In the genomic region with DNA sequence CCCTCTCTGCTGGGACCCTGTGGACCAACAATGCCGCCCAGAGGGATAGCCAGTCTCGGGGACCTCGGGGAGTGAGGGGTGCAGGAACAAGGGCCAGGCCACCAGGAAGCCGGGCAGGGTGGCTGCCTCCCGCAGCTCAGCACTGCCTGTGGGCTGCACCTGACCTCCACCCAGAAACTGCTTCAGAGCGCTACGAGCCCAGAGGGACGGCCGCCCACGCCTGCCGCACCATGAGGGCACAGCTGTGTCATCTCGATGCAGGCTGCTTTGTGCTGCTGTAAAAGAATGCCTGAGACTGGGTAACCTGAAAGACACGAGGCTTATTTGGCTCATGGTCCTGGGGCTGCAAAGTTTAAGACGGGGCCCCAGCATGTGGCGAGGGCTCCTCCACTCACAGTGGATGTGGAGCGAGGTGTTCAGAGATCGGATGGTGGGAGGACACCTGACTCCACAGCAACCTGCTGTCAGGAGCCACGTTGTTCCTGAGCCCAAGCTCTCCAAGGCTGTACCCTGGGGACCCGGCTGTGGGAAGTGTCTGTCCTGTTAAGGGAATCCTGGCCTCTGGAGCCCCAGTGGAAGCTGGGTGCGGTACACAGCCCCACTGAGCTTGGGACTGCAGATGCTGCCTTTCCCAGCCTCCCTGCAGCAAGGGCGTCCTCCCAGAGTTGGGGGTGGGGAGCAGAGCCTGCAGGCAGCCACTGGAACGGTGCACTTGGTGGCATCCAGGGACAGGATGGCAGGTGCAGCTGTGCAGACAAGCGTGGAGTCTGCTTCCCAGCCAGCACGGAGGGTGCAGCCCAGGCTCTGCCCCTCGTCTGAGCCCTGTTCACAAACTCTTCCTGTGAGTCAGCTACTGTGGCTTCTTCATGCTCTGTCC, we compare ENCODE assay signal across 16 cellular contexts. TPM values are rescaled to one million over a fixed set of nuclear protein-coding genes. Genes with fewer than 3 reads are reported as not detected.
A peak's percentile ranks its signal among the peaks of the same experiment; 100 is the strongest.
DNase-seq lines count a peak whose midpoint lies in the region; ATAC-seq, FAIRE-seq and TF ChIP-seq lines count a peak whose summit lies in the region.
"Had no signal": no experiment of that assay in that cellular context is flagged by ENCODE, and none has a peak within 500 bp of the region (broad histone marks: within the 10 kb centered on the region; RNA-seq: fewer than 3 reads in every experiment).

No MANE protein-coding gene starts in this region.

- FAIRE-seq in HepG2 (lab: Jason Lieb, UNC), result no peak
- FAIRE-seq: D721Med had no signal

- intact Hi-C loops in HepG2 (cut with micrococcal nuclease; ENCODE audit: unreplicated experiment), result no loop called here
- intact Hi-C loops in right lobe of liver (cut with DNase I), result no loop called here
- intact Hi-C loops in esophagus squamous epithelium (cut with DNase I), result no loop called here

- no peak overlapping the region for H3K27ac ChIP-seq in HepG2 (ENCODE audit: extremely low read length, insufficient read depth, low read length)
- H3K27ac ChIP-seq in right lobe of liver, result no peak overlapping the region
- H3K27ac ChIP-seq in esophagus squamous epithelium, result no peak overlapping the region
- H3K27ac ChIP-seq: heart left ventricle, ovary had no signal

- ATAC-seq in HepG2 (no peak; the same call in 2 of the 3 replicates), right lobe of liver (no peak), HG03457 (IDR thresholded peaks at IDR 0.05; ENCODE audit: unreplicated experiment) (no peak), HG02981 (IDR thresholded peaks at IDR 0.05; ENCODE audit: unreplicated experiment) (no peak), HG03342 (IDR thresholded peaks at IDR 0.05; ENCODE audit: unreplicated experiment) (no peak)

- 92% methylated on average over 15 of the region's 25 CpGs for WGBS in HepG2 (ENCODE audit: low lambda C conversion rate)
- no CpG with 5 or more reads among the region's 25 CpGs for WGBS in right lobe of liver (ENCODE audit: insufficient coverage, low coverage, low lambda C conversion rate, missing lambda C conversion rate)
- 82% methylated on average over 7 of the region's 25 CpGs; no CpG with 5 or more reads in 1 of the 2 donors for WGBS in esophagus squamous epithelium, 2 donors

- TF ChIP-seq RAD21 in HepG2 (CRISPR knock-in tag; IDR thresholded peaks at IDR 0.05), result no peak

- DNase-seq in HepG2 (ENCODE audit: low spot score), result no peak
- no peak for DNase-seq in right lobe of liver
- DNase-seq in NCI-H2171 (lab: John Stamatoyannopoulos, UW), result peak; percentile 98
- peak; percentile 72 for DNase-seq in kidney tubule cell (ENCODE audit: low spot score)
- no peak for DNase-seq in esophagus squamous epithelium (lab: John Stamatoyannopoulos, UW)
- DNase-seq: activated CD4-positive, alpha-beta T cell treated with anti-CD3 and anti-CD28 coated beads, Interleukin-2, amount 50 U/mL, for 48 hours; amygdala; NCI-H2227 treated with DMSO at 0.1 percent for 48 hours; ovary; SK-N-SH had no signal

- no peaks in the 10 kb centered on the region for H4K20me1 ChIP-seq in HepG2 (ENCODE audit: insufficient read depth, low read length)

- no peak for TF ChIP-seq CTCF in HepG2 (CRISPR knock-in tag; IDR thresholded peaks at IDR 0.05)
- no peak for TF ChIP-seq CTCF in right lobe of liver (IDR thresholded peaks at IDR 0.05)
- TF ChIP-seq CTCF in esophagus squamous epithelium (IDR thresholded peaks at IDR 0.05), result no peak

- CTCF ChIA-PET in HepG2 (lab: Yijun Ruan, JAX; ENCODE audit: low intra/inter-chr PET ratio, low total read pairs), result no interaction called here

- H3K79me2 ChIP-seq in HepG2 (ENCODE audit: insufficient read depth, low read length), result no peaks in the 10 kb centered on the region

- TF ChIP-seq POLR2A in HepG2 (IDR thresholded peaks at IDR 0.05; ENCODE audit: insufficient read depth in 1 of 2, low read depth in 2 of 2, low read length in 2 of 2), result no peak
- TF ChIP-seq POLR2A in right lobe of liver (IDR thresholded peaks at IDR 0.05), result no peak
- TF ChIP-seq POLR2A in esophagus squamous epithelium (IDR thresholded peaks at IDR 0.05), result no peak

- TF ChIP-seq EP300 in HepG2 (IDR thresholded peaks at IDR 0.05; ENCODE audit: low read depth in 2 of 2, low read length in 2 of 2), result no peak
- no peak for TF ChIP-seq EP300 in HepG2 (CRISPR knock-in tag; IDR thresholded peaks at IDR 0.05; ENCODE audit: borderline replicate concordance)

- in situ Hi-C loops in HepG2 (cut with HindIII; ENCODE audit: extremely low pct_ligation_motif_present, low pct_unique_long_range_greater_than_20kb), result no loop called here

- H2AFZ ChIP-seq in HepG2 (ENCODE audit: low read length), result no peak overlapping the region

- H3K4me2 ChIP-seq in HepG2 (ENCODE audit: low read depth, low read length), result no peak overlapping the region
- H3K4me2 ChIP-seq: SK-N-SH had no signal

- POLR2A ChIA-PET in HepG2 (lab: Yijun Ruan, JAX), result no interaction called here

- H3K27me3 ChIP-seq in HepG2 (ENCODE audit: control insufficient read depth in 1 of 2, insufficient read depth in 2 of 2, low read length in 2 of 2), result no peaks in the 10 kb centered on the region
- H3K27me3 ChIP-seq in right lobe of liver, result no peaks in the 10 kb centered on the region
- no peaks in the 10 kb centered on the region for H3K27me3 ChIP-seq in esophagus squamous epithelium
- H3K27me3 ChIP-seq: heart left ventricle, ovary had no signal

- no peaks in the 10 kb centered on the region for H3K9me3 ChIP-seq in HepG2 (ENCODE audit: low read length)
- no peaks in the 10 kb centered on the region for H3K9me3 ChIP-seq in right lobe of liver
- H3K9me3 ChIP-seq in esophagus squamous epithelium, result no peaks in the 10 kb centered on the region
- H3K9me3 ChIP-seq: heart left ventricle, ovary, SK-N-SH had no signal

- BruUV-seq in HepG2 (replicated peaks; lab: Mats Ljungman, UMichigan), result no TSS peak

- H3K36me3 ChIP-seq in HepG2 (replicated peaks in 1 of 2; ENCODE audit: control insufficient read depth in 1 of 2, insufficient read depth in 2 of 2, low read length in 2 of 2), result peaks cover 13 to 36% of the 10 kb centered on the region in 2 experiments; a peak in 4 of 5 replicates
- peaks cover 0 to 25% (median 0%) of the 10 kb centered on the region in 4 donors for H3K36me3 ChIP-seq in right lobe of liver
- H3K36me3 ChIP-seq in esophagus squamous epithelium, result peaks cover 8 to 63% (median 15%) of the 10 kb centered on the region in 3 donors
- H3K36me3 ChIP-seq: ovary had no signal

- H3K4me1 ChIP-seq in HepG2 (ENCODE audit: insufficient read depth, low read length) (peaks cover 10% of the 10 kb centered on the region), right lobe of liver (peaks cover 0 to 13% (median 0%) of the 10 kb centered on the region in 4 donors), esophagus squamous epithelium (peaks cover 0 to 10% (median 4%) of the 10 kb centered on the region in 3 donors)
- H3K4me1 ChIP-seq: heart left ventricle had no signal

- no peak overlapping the region for H3K9ac ChIP-seq in HepG2 (ENCODE audit: insufficient read depth, low read depth, low read length)
- H3K9ac ChIP-seq: SK-N-SH had no signal

- H3K4me3 ChIP-seq in HepG2 (replicated peaks in 1 of 3; ENCODE audit: insufficient read depth in 1 of 3, low read depth in 2 of 3, low read length in 3 of 3) (no peak overlapping the region), right lobe of liver (no peak overlapping the region), esophagus squamous epithelium (no peak overlapping the region)
- H3K4me3 ChIP-seq: heart left ventricle, ovary had no signal

RNA-seq across cellular contexts. Expression of a gene that starts 11.8 kb away (rescaled TPM):
- total RNA-seq in HepG2 (2016; rRNA removed; fragmentation: Illumina TruSeq; extraction: Trizol) (1.4 and 4.0 TPM in 2 replicates), right lobe of liver (10 to 100 TPM in 2 of 6 experiments, 1 to 10 TPM in 3, under 1 TPM in 1; 0.50 to 14.4 (median 5.8) TPM), esophagus squamous epithelium (1 to 10 TPM; 1.1 to 7.0 (median 3.3) TPM)
- total RNA-seq in HepG2 (2016; cell fraction: cytosol; rRNA removed; fragmentation: Illumina TruSeq; extraction: Trizol; ENCODE audit: low read depth), result 0.51 and 1.4 TPM in 2 replicates
- total RNA-seq in HepG2 (2016; cell fraction: insoluble cytoplasmic fraction; rRNA removed; fragmentation: Illumina TruSeq; extraction: Trizol), result 0.67 and 5.3 TPM in 2 replicates
- 1.5 and 2.0 TPM in 2 replicates for total RNA-seq in HepG2 (2016; cell fraction: membrane; rRNA removed; fragmentation: Illumina TruSeq; extraction: Trizol)
- total RNA-seq in HepG2 (2016; cell fraction: nucleus; rRNA removed; fragmentation: Illumina TruSeq; extraction: Trizol), result 8.6 and 9.6 TPM in 2 replicates
- 2.1 and 2.2 TPM in 2 replicates for polyA plus RNA-seq in HepG2 (2011; rRNA removed)
- 1.6 and 2.1 TPM in 2 replicates for polyA plus RNA-seq in HepG2 (2011; cell fraction: cytosol; rRNA removed)
- 24.0 and 31.7 TPM in 2 replicates for polyA plus RNA-seq in HepG2 (2011; cell fraction: nucleus; rRNA removed)
- 3.2 and 7.4 TPM in 2 replicates for polyA plus RNA-seq in HepG2 (2012)
- 0.68 and 0.74 TPM in 2 replicates for polyA plus RNA-seq in HepG2 (2016; cell fraction: cytosol; fragmentation: Illumina TruSeq; extraction: Trizol; ENCODE audit: low read depth)
- polyA plus RNA-seq in HepG2 (2016; cell fraction: insoluble cytoplasmic fraction; fragmentation: Illumina TruSeq; extraction: Trizol; ENCODE audit: low read depth), result 1.2 and 2.3 TPM in 2 replicates
- polyA plus RNA-seq in HepG2 (2016; cell fraction: membrane; fragmentation: Illumina TruSeq; extraction: Trizol; ENCODE audit: low read depth), result 0.83 and 1.1 TPM in 2 replicates
- polyA plus RNA-seq in HepG2 (2016; cell fraction: nucleus; fragmentation: Illumina TruSeq; extraction: Trizol; ENCODE audit: insufficient read depth, low read depth), result 21.9 and 23.7 TPM in 2 replicates
- 7.7 and 72.5 TPM in 2 replicates for polyA minus RNA-seq in HepG2 (2011; rRNA and poly(A)+ RNA removed; ENCODE audit: low replicate concordance)
- 2.5 TPM in 1 of 2 replicates, not detected in the other for polyA minus RNA-seq in HepG2 (2011; cell fraction: cytosol; rRNA and poly(A)+ RNA removed)
- 12.6 and 14.9 TPM in 2 replicates for polyA minus RNA-seq in HepG2 (2011; cell fraction: nucleus; rRNA and poly(A)+ RNA removed)
- polyA plus RNA-seq: IgD-negative memory B cell had no signal

RNA-seq across cellular contexts. Expression of a gene that starts 30.0 kb away (rescaled TPM):
- 20.7 and 22.9 TPM in 2 replicates for total RNA-seq in HepG2 (2016; rRNA removed; fragmentation: Illumina TruSeq; extraction: Trizol)
- total RNA-seq in HepG2 (2016; cell fraction: cytosol; rRNA removed; fragmentation: Illumina TruSeq; extraction: Trizol; ENCODE audit: low read depth), result 6.6 and 8.1 TPM in 2 replicates
- 18.6 and 24.6 TPM in 2 replicates for total RNA-seq in HepG2 (2016; cell fraction: insoluble cytoplasmic fraction; rRNA removed; fragmentation: Illumina TruSeq; extraction: Trizol)
- 10.4 and 11.6 TPM in 2 replicates for total RNA-seq in HepG2 (2016; cell fraction: membrane; rRNA removed; fragmentation: Illumina TruSeq; extraction: Trizol)
- total RNA-seq in HepG2 (2016; cell fraction: nucleus; rRNA removed; fragmentation: Illumina TruSeq; extraction: Trizol), result 30.9 and 31.0 TPM in 2 replicates
- polyA plus RNA-seq in HepG2 (2011; rRNA removed), result 5.2 and 6.3 TPM in 2 replicates
- 4.5 and 4.6 TPM in 2 replicates for polyA plus RNA-seq in HepG2 (2011; cell fraction: cytosol; rRNA removed)
- 36.0 and 39.4 TPM in 2 replicates for polyA plus RNA-seq in HepG2 (2011; cell fraction: nucleus; rRNA removed)
- polyA plus RNA-seq in HepG2 (2012), result 10.7 and 10.9 TPM in 2 replicates
- polyA plus RNA-seq in HepG2 (2016; cell fraction: cytosol; fragmentation: Illumina TruSeq; extraction: Trizol; ENCODE audit: low read depth), result 2.4 and 2.5 TPM in 2 replicates
- 17.6 and 19.2 TPM in 2 replicates for polyA plus RNA-seq in HepG2 (2016; cell fraction: insoluble cytoplasmic fraction; fragmentation: Illumina TruSeq; extraction: Trizol; ENCODE audit: low read depth)
- polyA plus RNA-seq in HepG2 (2016; cell fraction: membrane; fragmentation: Illumina TruSeq; extraction: Trizol; ENCODE audit: low read depth), result 4.9 and 5.4 TPM in 2 replicates
- 65.1 and 68.5 TPM in 2 replicates for polyA plus RNA-seq in HepG2 (2016; cell fraction: nucleus; fragmentation: Illumina TruSeq; extraction: Trizol; ENCODE audit: insufficient read depth, low read depth)
- 15.9 and 73.1 TPM in 2 replicates for polyA minus RNA-seq in HepG2 (2011; rRNA and poly(A)+ RNA removed; ENCODE audit: low replicate concordance)
- polyA minus RNA-seq in HepG2 (2011; cell fraction: cytosol; rRNA and poly(A)+ RNA removed), result 4.1 and 5.6 TPM in 2 replicates
- polyA minus RNA-seq in HepG2 (2011; cell fraction: nucleus; rRNA and poly(A)+ RNA removed), result 30.7 and 34.1 TPM in 2 replicates
- 10 to 100 TPM; 10.7 to 16.7 (median 13.8) TPM for total RNA-seq in right lobe of liver
- 10 to 100 TPM; 16.1 to 35.7 (median 22.3) TPM for total RNA-seq in esophagus squamous epithelium

RNA-seq across cellular contexts. Expression of a gene that starts 30.1 kb away (rescaled TPM):
- total RNA-seq in HepG2 (2016; rRNA removed; fragmentation: Illumina TruSeq; extraction: Trizol) (33.0 and 39.5 TPM in 2 replicates), right lobe of liver (1 to 10 TPM in 2 of 6 experiments, under 1 TPM in 4; 0.15 to 3.2 (median 0.70) TPM), esophagus squamous epithelium (10 to 100 TPM in 2 of 4 donors, 1 to 10 TPM in 2; 3.2 to 17.7 (median 9.5) TPM)
- total RNA-seq in HepG2 (2016; cell fraction: cytosol; rRNA removed; fragmentation: Illumina TruSeq; extraction: Trizol; ENCODE audit: low read depth), result 8.1 and 9.8 TPM in 2 replicates
- total RNA-seq in HepG2 (2016; cell fraction: insoluble cytoplasmic fraction; rRNA removed; fragmentation: Illumina TruSeq; extraction: Trizol), result 33.0 and 42.4 TPM in 2 replicates
- 19.4 and 20.2 TPM in 2 replicates for total RNA-seq in HepG2 (2016; cell fraction: membrane; rRNA removed; fragmentation: Illumina TruSeq; extraction: Trizol)
- 18.6 TPM in 2 replicates for total RNA-seq in HepG2 (2016; cell fraction: nucleus; rRNA removed; fragmentation: Illumina TruSeq; extraction: Trizol)
- 12.8 and 13.5 TPM in 2 replicates for polyA plus RNA-seq in HepG2 (2011; rRNA removed)
- 6.1 and 7.0 TPM in 2 replicates for polyA plus RNA-seq in HepG2 (2011; cell fraction: cytosol; rRNA removed)
- polyA plus RNA-seq in HepG2 (2011; cell fraction: nucleus; rRNA removed), result 11.6 and 18.6 TPM in 2 replicates
- 6.5 and 11.3 TPM in 2 replicates for polyA plus RNA-seq in HepG2 (2012)
- polyA plus RNA-seq in HepG2 (2016; cell fraction: cytosol; fragmentation: Illumina TruSeq; extraction: Trizol; ENCODE audit: low read depth), result 4.9 and 6.9 TPM in 2 replicates
- polyA plus RNA-seq in HepG2 (2016; cell fraction: insoluble cytoplasmic fraction; fragmentation: Illumina TruSeq; extraction: Trizol; ENCODE audit: low read depth), result 44.2 and 47.5 TPM in 2 replicates
- 13.5 and 13.6 TPM in 2 replicates for polyA plus RNA-seq in HepG2 (2016; cell fraction: membrane; fragmentation: Illumina TruSeq; extraction: Trizol; ENCODE audit: low read depth)
- polyA plus RNA-seq in HepG2 (2016; cell fraction: nucleus; fragmentation: Illumina TruSeq; extraction: Trizol; ENCODE audit: insufficient read depth, low read depth), result 42.0 and 45.8 TPM in 2 replicates
- 6.3 and 101 TPM in 2 replicates for polyA minus RNA-seq in HepG2 (2011; rRNA and poly(A)+ RNA removed; ENCODE audit: low replicate concordance)
- polyA minus RNA-seq in HepG2 (2011; cell fraction: cytosol; rRNA and poly(A)+ RNA removed), result 4.5 and 11.3 TPM in 2 replicates
- 9.2 and 11.7 TPM in 2 replicates for polyA minus RNA-seq in HepG2 (2011; cell fraction: nucleus; rRNA and poly(A)+ RNA removed)

Comparison
In these comparisons a context has a peak if more than half of its experiments do, and no peak if none do; other contexts are left out.
1. DNase-seq: peak in NCI-H2171 (single experiment) and kidney tubule cell (single experiment); none in HepG2 (single experiment), right lobe of liver (0 of 3) and esophagus squamous epithelium (single experiment).